In genomic region chr13:24277721-24278120, GRCh38 we compare ENCODE assay signal across 31 cellular contexts. TPM values are rescaled to one million over a fixed set of nuclear protein-coding genes. Genes with fewer than 3 reads are reported as not detected.
DNase-seq lines count a peak whose midpoint lies in the region; ATAC-seq and TF ChIP-seq lines count a peak whose summit lies in the region.
"Had no signal": no experiment of that assay in that cellular context is flagged by ENCODE, and none has a peak within 500 bp of the region (broad histone marks: within the 10 kb centered on the region; RNA-seq: fewer than 3 reads in every experiment).

No MANE protein-coding gene starts in this region.

- H3K4me3 ChIP-seq in A673 (ENCODE audit: low read depth, low read length, poor library complexity, severe bottlenecking): no peak overlapping the region
- H3K4me3 ChIP-seq in CD4-positive, CD25-positive, alpha-beta regulatory T cell (ENCODE audit: low read depth, low read length): peak overlapping the region; percentile 57
- H3K4me3 ChIP-seq: dorsolateral prefrontal cortex, SJSA1, thyroid gland had no signal

- no peaks in the 10 kb centered on the region for H3K27me3 ChIP-seq in A673 (replicated peaks; ENCODE audit: insufficient read depth, low read depth, low read length, poor library complexity)
- no peaks in the 10 kb centered on the region for H3K27me3 ChIP-seq in CD4-positive, CD25-positive, alpha-beta regulatory T cell (ENCODE audit: control insufficient read depth, insufficient read depth, low read length)
- H3K27me3 ChIP-seq: dorsolateral prefrontal cortex, SJSA1, thyroid gland had no signal

- no peaks in the 10 kb centered on the region for H3K9me3 ChIP-seq in A673 (ENCODE audit: low read depth, low read length, poor library complexity, severe bottlenecking)
- H3K9me3 ChIP-seq in CD4-positive, CD25-positive, alpha-beta regulatory T cell (ENCODE audit: control insufficient read depth in 2 of 2, low read length in 2 of 2): no peaks in the 10 kb centered on the region
- H3K9me3 ChIP-seq: SJSA1, thyroid gland had no signal

- H3K36me3 Mint-ChIP-seq in CD4-positive, CD25-positive, alpha-beta regulatory T cell: peaks cover 43% of the 10 kb centered on the region
- H3K36me3 Mint-ChIP-seq in activated T-helper 17 cell treated with anti-CD3 and anti-CD28 coated beads, Interleukin-2, amount 50 U/mL, for 72 hours (ENCODE audit: low read depth): peaks cover 56% of the 10 kb centered on the region
- no peaks in the 10 kb centered on the region for H3K36me3 Mint-ChIP-seq in memory B cell

- CTCF ChIA-PET in A673 (lab: Charles Lee): no interaction called here

- peak overlapping the region; percentile 26 to 88 (median 70) for H3K27ac Mint-ChIP-seq in CD4-positive, CD25-positive, alpha-beta regulatory T cell
- peak overlapping the region; percentile 59 for H3K27ac Mint-ChIP-seq in activated T-helper 17 cell treated with anti-CD3 and anti-CD28 coated beads, Interleukin-2, amount 50 U/mL, for 72 hours
- H3K27ac Mint-ChIP-seq in memory B cell: peak overlapping the region; percentile 15
- H3K27ac Mint-ChIP-seq: T-helper 1 cell treated with Interleukin-12 subunit alpha and Interleukin-12 subunit beta and Interleukin-4 antibody, amounts not matched to agents 30 μg/mL and 1 μg/mL, for 36 hours had no signal

- peak overlapping the region in 3 of 4 donors; percentile 48 to 73 (median 71) for H3K4me3 Mint-ChIP-seq in CD4-positive, CD25-positive, alpha-beta regulatory T cell
- no peak overlapping the region for H3K4me3 Mint-ChIP-seq in activated T-helper 17 cell treated with anti-CD3 and anti-CD28 coated beads, Interleukin-2, amount 50 U/mL, for 72 hours
- H3K4me3 Mint-ChIP-seq in memory B cell: no peak overlapping the region
- H3K4me3 Mint-ChIP-seq: T-helper 1 cell treated with Interleukin-12 subunit alpha and Interleukin-12 subunit beta and Interleukin-4 antibody, amounts not matched to agents 30 μg/mL and 1 μg/mL, for 36 hours had no signal

- H3K4me1 Mint-ChIP-seq in CD4-positive, CD25-positive, alpha-beta regulatory T cell: peaks cover 27 to 96% (median 72%) of the 10 kb centered on the region in 4 donors
- H3K4me1 Mint-ChIP-seq in activated T-helper 17 cell treated with anti-CD3 and anti-CD28 coated beads, Interleukin-2, amount 50 U/mL, for 72 hours: peaks cover 46% of the 10 kb centered on the region
- peaks cover 33% of the 10 kb centered on the region for H3K4me1 Mint-ChIP-seq in memory B cell

- peaks cover 93% of the 10 kb centered on the region for H3K4me1 ChIP-seq in A673 (ENCODE audit: insufficient read depth, low read length, poor library complexity, severe bottlenecking)
- peaks cover 69% of the 10 kb centered on the region for H3K4me1 ChIP-seq in CD4-positive, CD25-positive, alpha-beta regulatory T cell (ENCODE audit: control insufficient read depth, insufficient read depth, low read length, poor library complexity, severe bottlenecking)
- H3K4me1 ChIP-seq: SJSA1 had no signal

- POLR2A ChIA-PET in A673 (lab: Charles Lee; ENCODE audit: low non-redundant PET): interaction anchor here (1.1 kb wide), 1 partner anchor 16 kb away, joined by 4 read pairs; no protein-coding TSS in a partner anchor

- intact Hi-C loops in A673 (cut with micrococcal nuclease; ENCODE audit: unreplicated experiment): loop anchor here (2.0 to 5.0 kb wide), 2 partner anchors 15 to 895 kb away; partner anchors contain the start of gene AMER2

- DNase-seq in A673 (ENCODE audit: low spot score) (peak; percentile 62), memory B cell (ENCODE audit: low spot score in 2 of 2) (no peak), GM03348 (ENCODE audit: low spot score) (no peak)
- no peak for DNase-seq in CD4-positive, CD25-positive, alpha-beta regulatory T cell
- DNase-seq in activated CD4-positive, CD25-positive, alpha-beta regulatory T cell (lab: John Stamatoyannopoulos, UW): no peak
- DNase-seq: activated CD4-positive, alpha-beta T cell treated with anti-CD3 and anti-CD28 coated beads for 48 hours; activated CD8-positive, alpha-beta memory T cell treated with anti-CD3 and anti-CD28 coated beads, Interleukin-2, amount 50 U/mL, for 4 hours; activated naive CD4-positive, alpha-beta T cell; dorsolateral prefrontal cortex; GF-D8; glutamatergic neuron; H7; NCI-H1105; NCI-H2081; NCI-H345; NCI-H748 treated with DMSO at 0.1 percent for 48 hours; retina; stimulated activated CD4-positive, alpha-beta T cell treated with anti-CD3 and anti-CD28 coated beads, Interleukin-4, amount 100 ng/mL, for 24 hours; stimulated activated naive CD8-positive, alpha-beta T cell treated with anti-CD3 and anti-CD28 coated beads, Interleukin-15, amount 100 ng/mL, for 72 hours; thyroid gland had no signal

- H3K9me3 Mint-ChIP-seq in CD4-positive, CD25-positive, alpha-beta regulatory T cell: no peaks in the 10 kb centered on the region
- H3K9me3 Mint-ChIP-seq in activated T-helper 17 cell treated with anti-CD3 and anti-CD28 coated beads, Interleukin-2, amount 50 U/mL, for 72 hours: no peaks in the 10 kb centered on the region
- H3K9me3 Mint-ChIP-seq in memory B cell: no peaks in the 10 kb centered on the region
- H3K9me3 Mint-ChIP-seq: stimulated activated naive CD8-positive, alpha-beta T cell treated with anti-CD3 and anti-CD28 coated beads, Interleukin-15, amount 100 ng/mL, for 72 hours; T-helper 1 cell treated with Interleukin-12 subunit alpha and Interleukin-12 subunit beta and Interleukin-4 antibody, amounts not matched to agents 30 μg/mL and 1 μg/mL, for 36 hours had no signal

- H3K27ac ChIP-seq in A673 (ENCODE audit: low read depth, low read length, poor library complexity, severe bottlenecking): peak overlapping the region; percentile 97
- H3K27ac ChIP-seq in CD4-positive, CD25-positive, alpha-beta regulatory T cell (ENCODE audit: insufficient read depth, low read length, poor library complexity, severe bottlenecking): peak overlapping the region; percentile 47
- H3K27ac ChIP-seq: SJSA1, thyroid gland had no signal

- no peak for TF ChIP-seq CTCF in A673 (conservative IDR thresholded peaks at IDR 0.05; ENCODE audit: low read depth, low read length)

- peaks cover 8% of the 10 kb centered on the region for H3K36me3 ChIP-seq in A673 (ENCODE audit: insufficient read depth, low read length, poor library complexity, severe bottlenecking)
- H3K36me3 ChIP-seq in CD4-positive, CD25-positive, alpha-beta regulatory T cell (ENCODE audit: control insufficient read depth, insufficient read depth, low read length): peaks cover 39% of the 10 kb centered on the region
- H3K36me3 ChIP-seq: SJSA1 had no signal

- peaks cover 4% of the 10 kb centered on the region for H3K27me3 Mint-ChIP-seq in CD4-positive, CD25-positive, alpha-beta regulatory T cell
- H3K27me3 Mint-ChIP-seq in activated T-helper 17 cell treated with anti-CD3 and anti-CD28 coated beads, Interleukin-2, amount 50 U/mL, for 72 hours: no peaks in the 10 kb centered on the region
- no peaks in the 10 kb centered on the region for H3K27me3 Mint-ChIP-seq in memory B cell
- H3K27me3 Mint-ChIP-seq: stimulated activated naive CD8-positive, alpha-beta T cell treated with anti-CD3 and anti-CD28 coated beads, Interleukin-15, amount 100 ng/mL, for 72 hours had no signal

- no peak for ATAC-seq in CD4-positive, CD25-positive, alpha-beta regulatory T cell (ENCODE audit: low read depth in 2 of 2)
- ATAC-seq in activated T-helper 17 cell treated with anti-CD3 and anti-CD28 coated beads, Interleukin-2, amount 50 U/mL, for 72 hours (replicated peaks): no peak
- no peak for ATAC-seq in memory B cell (ENCODE audit: low read depth)
- no peak for ATAC-seq in GM18519 (IDR thresholded peaks at IDR 0.05; ENCODE audit: low FRiP score, unreplicated experiment)
- no peak for ATAC-seq in HG03108 (IDR thresholded peaks at IDR 0.05; ENCODE audit: unreplicated experiment)
- ATAC-seq: stimulated activated naive CD8-positive, alpha-beta T cell treated with anti-CD3 and anti-CD28 coated beads, Interleukin-15, amount 100 ng/mL, for 72 hours had no signal

- no TSS peak for BruUV-seq in A673 (replicated peaks; lab: Mats Ljungman, UMichigan)

RNA-seq across cellular contexts. Expression of gene C1QTNF9, which starts 31.7 kb away (rescaled TPM):
- total RNA-seq in A673 (2021): 0.34 TPM in 1 of 2 replicates, not detected in the other
- 0.20 TPM for total RNA-seq in CD4-positive, CD25-positive, alpha-beta regulatory T cell
- polyA plus RNA-seq in CD4-positive, CD25-positive, alpha-beta regulatory T cell: not detected
- total RNA-seq in activated T-helper 17 cell treated with anti-CD3 and anti-CD28 coated beads, Interleukin-2, amount 50 U/mL, for 72 hours: not detected
- total RNA-seq: astrocyte, kidney epithelial cell, lung microvascular endothelial cell, M059J, myocyte, osteocyte, SJSA1, thyroid gland had no signal

Comparison
In these comparisons a context has a peak if more than half of its experiments do, and no peak if none do; other contexts are left out.
1. H3K27ac Mint-ChIP-seq: peak in every context shown above with its lines; median percentile 70 in CD4-positive, CD25-positive, alpha-beta regulatory T cell; 59 in activated T-helper 17 cell treated with anti-CD3 and anti-CD28 coated beads, Interleukin-2, amount 50 U/mL, for 72 hours; 15 in memory B cell.
2. H3K4me3 Mint-ChIP-seq: peak in CD4-positive, CD25-positive, alpha-beta regulatory T cell (3 of 4); none in activated T-helper 17 cell treated with anti-CD3 and anti-CD28 coated beads, Interleukin-2, amount 50 U/mL, for 72 hours (single experiment) and memory B cell (single experiment).